ENCODE assay signal across 11 cellular contexts in the genomic region with DNA sequence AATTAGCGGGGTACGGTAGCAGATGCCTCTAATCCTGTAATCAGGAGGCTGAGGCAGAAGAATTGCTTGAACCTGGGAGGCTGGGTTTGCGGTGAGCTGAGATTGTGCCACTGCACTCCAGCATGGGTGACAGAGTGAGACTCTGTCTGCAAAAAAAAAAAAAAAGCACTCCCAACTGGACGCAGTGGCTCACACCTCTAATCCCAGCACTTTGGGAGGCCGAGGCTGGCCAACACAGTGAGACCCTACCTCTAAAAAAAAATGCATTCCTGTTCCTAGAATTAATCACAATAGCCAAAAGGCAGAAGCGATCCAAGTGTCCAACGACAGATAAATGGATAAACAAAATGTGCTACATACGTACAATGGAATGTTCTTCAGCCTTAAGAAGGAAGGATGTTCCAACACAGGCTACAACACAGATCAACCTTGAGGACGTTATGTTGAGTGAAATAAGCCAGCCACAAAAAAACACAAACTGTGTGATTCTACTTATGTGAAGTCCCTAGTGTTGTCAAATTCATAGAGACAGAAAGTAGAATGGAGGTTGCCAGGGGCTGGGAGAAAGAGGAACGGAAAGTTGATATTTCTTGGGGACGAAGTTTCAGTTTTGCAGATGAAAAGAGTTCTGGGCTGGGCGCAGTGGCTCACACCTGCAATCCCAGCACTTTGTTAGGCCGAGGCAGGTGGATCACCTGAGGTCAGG. TPM values are rescaled to one million over a fixed set of nuclear protein-coding genes. Genes with fewer than 3 reads are reported as not detected.
DNase-seq lines count a peak whose midpoint lies in the region; ATAC-seq and TF ChIP-seq lines count a peak whose summit lies in the region.
"Had no signal": no experiment of that assay in that cellular context is flagged by ENCODE, and none has a peak within 500 bp of the region (broad histone marks: within the 10 kb centered on the region; RNA-seq: fewer than 3 reads in every experiment).

No MANE protein-coding gene starts in this region.

- TF ChIP-seq CTCF in OCI-LY1 (IDR thresholded peaks at IDR 0.05; ENCODE audit: low read length), result no peak
- TF ChIP-seq CTCF in body of pancreas (IDR thresholded peaks at IDR 0.05), result no peak

- H2BK12ac ChIP-seq in mesenchymal stem cell (ENCODE audit: low read length in 2 of 2), result no peak overlapping the region

- no peak for TF ChIP-seq POLR2A in body of pancreas (IDR thresholded peaks at IDR 0.05)

- H3K27me3 ChIP-seq in OCI-LY1 (ENCODE audit: insufficient read depth, low read length), result no peaks in the 10 kb centered on the region
- H3K27me3 ChIP-seq in mesenchymal stem cell (ENCODE audit: control insufficient read depth in 1 of 2, insufficient read depth in 1 of 2, low read length in 2 of 2), result no peaks in the 10 kb centered on the region
- H3K27me3 ChIP-seq in body of pancreas, result no peaks in the 10 kb centered on the region
- H3K27me3 ChIP-seq: pancreas had no signal

- no peak overlapping the region for H3K4ac ChIP-seq in mesenchymal stem cell (ENCODE audit: low read depth in 1 of 2, low read length in 2 of 2)

- H3K18ac ChIP-seq in mesenchymal stem cell (ENCODE audit: low read depth in 1 of 2, low read length in 2 of 2), result no peak overlapping the region

- H3K9ac ChIP-seq in OCI-LY1 (ENCODE audit: low read length), result no peak overlapping the region
- no peak overlapping the region for H3K9ac ChIP-seq in mesenchymal stem cell (ENCODE audit: low read length)

- H3K9me3 Mint-ChIP-seq in T-helper 2 cell treated with Interferon-gamma antibody and Interleukin-4, amounts not matched to agents 5 μg/mL and 100 μg/mL, for 36 hours, result no peaks in the 10 kb centered on the region

- no peak overlapping the region for H2BK5ac ChIP-seq in mesenchymal stem cell (ENCODE audit: low read depth, low read length, poor library complexity, severe bottlenecking)

- H3K27me3 Mint-ChIP-seq in T-helper 2 cell treated with Interferon-gamma antibody and Interleukin-4, amounts not matched to agents 5 μg/mL and 100 μg/mL, for 36 hours (ENCODE audit: low read depth), result no peaks in the 10 kb centered on the region

- 64% methylated on average over 9 of the region's 13 CpGs for WGBS in mesenchymal stem cell
- WGBS in body of pancreas, 2 donors, result 79 to 85% methylated on average over 13 of the region's 13 CpGs

- H3K79me1 ChIP-seq in mesenchymal stem cell (replicated peaks; ENCODE audit: low read length, poor library complexity, severe bottlenecking), result no peaks in the 10 kb centered on the region

- H4K91ac ChIP-seq in mesenchymal stem cell (ENCODE audit: low read length), result no peak overlapping the region

- H3K23ac ChIP-seq in mesenchymal stem cell (ENCODE audit: low read length in 2 of 2), result no peak overlapping the region

- no peak for DNase-seq in T-helper 2 cell treated with Interferon-gamma antibody and Interleukin-4, amounts not matched to agents 5 μg/mL and 100 μg/mL, for 36 hours (ENCODE audit: low spot score)
- DNase-seq in T-helper 2 cell, result no peak
- peak; percentile 70 for DNase-seq in mesenchymal stem cell
- DNase-seq in body of pancreas, result no peak
- no peak for DNase-seq in islet precursor cell
- DNase-seq: NCI-H82, pancreas had no signal

- H4K20me1 ChIP-seq in OCI-LY1 (ENCODE audit: insufficient read depth, low read length), result no peaks in the 10 kb centered on the region

- H3K4me3 ChIP-seq in OCI-LY1 (ENCODE audit: low read depth, low read length, poor library complexity, severe bottlenecking), result no peak overlapping the region
- no peak overlapping the region for H3K4me3 ChIP-seq in mesenchymal stem cell (ENCODE audit: insufficient read depth in 1 of 2, low read depth in 1 of 2, low read length in 2 of 2)
- H3K4me3 ChIP-seq in body of pancreas, result no peak overlapping the region
- H3K4me3 ChIP-seq: pancreas had no signal

- H3K4me1 ChIP-seq in OCI-LY1 (ENCODE audit: insufficient read depth, low read length, severe bottlenecking) (peaks cover 18% of the 10 kb centered on the region), mesenchymal stem cell (ENCODE audit: control insufficient read depth, insufficient read depth, low read depth, low read length) (no peaks in the 10 kb centered on the region), body of pancreas (no peaks in the 10 kb centered on the region)
- H3K4me1 ChIP-seq: pancreas had no signal

- peaks cover 58% of the 10 kb centered on the region for H3K36me3 Mint-ChIP-seq in T-helper 2 cell treated with Interferon-gamma antibody and Interleukin-4, amounts not matched to agents 5 μg/mL and 100 μg/mL, for 36 hours (ENCODE audit: low read depth)

- H2BK15ac ChIP-seq in mesenchymal stem cell (ENCODE audit: low read depth, poor library complexity, severe bottlenecking), result no peak overlapping the region

- peak overlapping the region; percentile 37 for H3K4me3 Mint-ChIP-seq in T-helper 2 cell treated with Interferon-gamma antibody and Interleukin-4, amounts not matched to agents 5 μg/mL and 100 μg/mL, for 36 hours

- H3K36me3 ChIP-seq in OCI-LY1 (ENCODE audit: insufficient read depth, low read length), result 0 out of 2 replicates have a peak, but pooled peaks cover 5% of the 10 kb centered on the region
- no peaks in the 10 kb centered on the region for H3K36me3 ChIP-seq in mesenchymal stem cell (ENCODE audit: control insufficient read depth in 1 of 2, insufficient read depth in 2 of 2, low read depth in 1 of 2, low read length in 2 of 2)
- no peaks in the 10 kb centered on the region for H3K36me3 ChIP-seq in body of pancreas (replicated peaks in 1 of 2; ENCODE audit: insufficient read depth in 1 of 2, low read depth in 2 of 2)
- H3K36me3 ChIP-seq: pancreas had no signal

- H3K4me2 ChIP-seq in OCI-LY1 (ENCODE audit: low read length) (no peak overlapping the region), mesenchymal stem cell (ENCODE audit: low read length, poor library complexity, severe bottlenecking) (no peak overlapping the region)

- H3K79me2 ChIP-seq in OCI-LY1 (ENCODE audit: insufficient read depth, low read length), result no peaks in the 10 kb centered on the region

- intact Hi-C loops in body of pancreas (cut with DNase I), result no loop called here

- H2AK5ac ChIP-seq in mesenchymal stem cell (ENCODE audit: low read length, severe bottlenecking), result no peak overlapping the region

- H3K27ac ChIP-seq in OCI-LY1 (ENCODE audit: low read depth, low read length, poor library complexity, severe bottlenecking) (peak overlapping the region; percentile 4), mesenchymal stem cell (ENCODE audit: low read length, poor library complexity, severe bottlenecking) (no peak overlapping the region), body of pancreas (no peak overlapping the region)
- H3K27ac ChIP-seq: pancreas had no signal

- no peak overlapping the region for H2BK120ac ChIP-seq in mesenchymal stem cell (ENCODE audit: low read depth, low read length)

- peaks cover 46% of the 10 kb centered on the region for H3K4me1 Mint-ChIP-seq in T-helper 2 cell treated with Interferon-gamma antibody and Interleukin-4, amounts not matched to agents 5 μg/mL and 100 μg/mL, for 36 hours (ENCODE audit: low read depth)

- H3F3A ChIP-seq in OCI-LY1 (ENCODE audit: insufficient read depth, low read length), result no peaks in the 10 kb centered on the region

- H2AFZ ChIP-seq in OCI-LY1 (ENCODE audit: low read length) (no peak overlapping the region), mesenchymal stem cell (ENCODE audit: low read depth, low read length) (no peak overlapping the region)

- H3K9me3 ChIP-seq in OCI-LY1 (ENCODE audit: low read length) (no peaks in the 10 kb centered on the region), mesenchymal stem cell (ENCODE audit: control insufficient read depth, low read length) (no peaks in the 10 kb centered on the region), body of pancreas (no peaks in the 10 kb centered on the region)
- H3K9me3 ChIP-seq: pancreas had no signal

- H3K27ac Mint-ChIP-seq in T-helper 2 cell treated with Interferon-gamma antibody and Interleukin-4, amounts not matched to agents 5 μg/mL and 100 μg/mL, for 36 hours, result peak overlapping the region; percentile 12

- H3K9me2 ChIP-seq in OCI-LY1 (ENCODE audit: low read depth, low read length), result no peaks in the 10 kb centered on the region

- ATAC-seq in GM21529 (IDR thresholded peaks at IDR 0.05; ENCODE audit: unreplicated experiment) (peak; percentile 53), body of pancreas (no peak), HG03439 (IDR thresholded peaks at IDR 0.05; ENCODE audit: unreplicated experiment) (no peak)

- H3K14ac ChIP-seq in mesenchymal stem cell (ENCODE audit: low read length in 2 of 2), result no peak overlapping the region

- peak overlapping the region; percentile 32 for H4K8ac ChIP-seq in mesenchymal stem cell (ENCODE audit: low read length)

RNA-seq across cellular contexts. Expression of a gene that starts 13.8 kb away (rescaled TPM):
- polyA plus RNA-seq in mesenchymal stem cell (2013, experiment 1 of 2), result 0.72 TPM
- polyA plus RNA-seq in mesenchymal stem cell (2013, experiment 2 of 2), result 0.75 TPM
- under 1 TPM; under 0.01 to 0.78 TPM for total RNA-seq in body of pancreas

RNA-seq across cellular contexts. Expression of a gene that starts 27.0 kb away (rescaled TPM):
- polyA plus RNA-seq in mesenchymal stem cell (2013, experiment 1 of 2), result 0.17 TPM
- polyA plus RNA-seq in mesenchymal stem cell (2013, experiment 2 of 2), result 0.14 TPM
- total RNA-seq in body of pancreas, result 1 to 10 TPM; 2.1 to 3.6 TPM
- polyA plus RNA-seq: keratinocyte had no signal
